ENCODE assay signal across 11 cellular contexts in genomic region chr4:102308032-102308799, GRCh38. TPM values are rescaled to one million over a fixed set of nuclear protein-coding genes. Genes with fewer than 3 reads are reported as not detected.
DNase-seq lines count a peak whose midpoint lies in the region; ATAC-seq and TF ChIP-seq lines count a peak whose summit lies in the region.
"Had no signal": no experiment of that assay in that cellular context is flagged by ENCODE, and none has a peak within 500 bp of the region (broad histone marks: within the 10 kb centered on the region; RNA-seq: fewer than 3 reads in every experiment).

No MANE protein-coding gene starts in this region.

- H3K27ac Mint-ChIP-seq in activated CD8-positive, alpha-beta T cell treated with anti-CD3 and anti-CD28 coated beads for 36 hours = peak overlapping the region; percentile 36
- H3K27ac Mint-ChIP-seq: nephron had no signal

- H3K27me3 ChIP-seq in mesendoderm (ENCODE audit: insufficient read depth, low read length, poor library complexity) = no peaks in the 10 kb centered on the region

- H3K4me1 Mint-ChIP-seq in activated CD8-positive, alpha-beta T cell treated with anti-CD3 and anti-CD28 coated beads for 36 hours (ENCODE audit: low read depth) = peaks cover 16% of the 10 kb centered on the region
- H3K4me1 Mint-ChIP-seq: nephron had no signal

- H2BK15ac ChIP-seq in mesendoderm (replicated peaks; ENCODE audit: low read depth) = no peak overlapping the region

- POLR2A ChIA-PET in activated CD8-positive, alpha-beta T cell treated with anti-CD3 and anti-CD28 coated beads for 36 hours (lab: Charles Lee) = interaction anchor here (1.2 to 1.3 kb wide), 2 partner anchors 13 to 149 kb away, joined by 3 to 4 read pairs; no protein-coding TSS in a partner anchor

- peak; percentile 1 for DNase-seq in NCI-H2107 treated with DMSO at 0.1 percent for 48 hours (lab: John Stamatoyannopoulos, UW; ENCODE audit: unreplicated experiment)
- DNase-seq in NCI-H2107 (lab: John Stamatoyannopoulos, UW) = no peak
- DNase-seq in activated CD8-positive, alpha-beta T cell treated with anti-CD3 and anti-CD28 coated beads for 36 hours = no peak
- DNase-seq in mesendoderm = peak; percentile 33
- DNase-seq in effector CD4-positive, alpha-beta T cell = no peak
- no peak for DNase-seq in ecto neural progenitor cell (ENCODE audit: low spot score)
- no peak for DNase-seq in stimulated activated CD4-positive, alpha-beta T cell treated with anti-CD3 and anti-CD28 coated beads, Interleukin-2, amount 100 ng/mL, for 48 hours
- DNase-seq: PC-9 had no signal

- no peak overlapping the region for H3K27ac ChIP-seq in mesendoderm (ENCODE audit: low read depth, low read length)
- H3K27ac ChIP-seq: PC-9 had no signal

- H3K4me1 ChIP-seq in mesendoderm (ENCODE audit: control insufficient read depth, low read depth, low read length) = no peaks in the 10 kb centered on the region

- intact Hi-C loops in activated CD8-positive, alpha-beta T cell treated with anti-CD3 and anti-CD28 coated beads for 36 hours (cut with micrococcal nuclease) = no loop called here

- H4K8ac ChIP-seq in mesendoderm (ENCODE audit: low read depth, low read length) = no peak overlapping the region

- no peak overlapping the region for H2AK5ac ChIP-seq in mesendoderm (ENCODE audit: low read length)

- H3K4me3 ChIP-seq in mesendoderm (ENCODE audit: low read length) = no peak overlapping the region
- H3K4me3 ChIP-seq: PC-9 had no signal

- no peak overlapping the region for H2BK5ac ChIP-seq in mesendoderm (ENCODE audit: low read length)

- H3K4me2 ChIP-seq in mesendoderm (ENCODE audit: low read length) = no peak overlapping the region
- H3K4me2 ChIP-seq: PC-9 had no signal

- ATAC-seq in HG02885 (IDR thresholded peaks at IDR 0.05; ENCODE audit: poor library complexity, unreplicated experiment) = peak; percentile 68
- peak; percentile 45 for ATAC-seq in activated CD8-positive, alpha-beta T cell treated with anti-CD3 and anti-CD28 coated beads for 36 hours

- H3K23ac ChIP-seq in mesendoderm (ENCODE audit: low read length) = no peak overlapping the region

- TF ChIP-seq CTCF in activated CD8-positive, alpha-beta T cell treated with anti-CD3 and anti-CD28 coated beads for 36 hours (IDR thresholded peaks at IDR 0.05) = no peak

- no peaks in the 10 kb centered on the region for H3K9me3 Mint-ChIP-seq in activated CD8-positive, alpha-beta T cell treated with anti-CD3 and anti-CD28 coated beads for 36 hours
- H3K9me3 Mint-ChIP-seq: activated naive CD4-positive, alpha-beta T cell treated with anti-CD3 and anti-CD28 coated beads, Interleukin-2, amount 50 U/mL, for 24 hours; nephron had no signal

- H3K18ac ChIP-seq in mesendoderm (ENCODE audit: low read length) = no peak overlapping the region

- CTCF ChIA-PET in activated CD8-positive, alpha-beta T cell treated with anti-CD3 and anti-CD28 coated beads for 36 hours (lab: Charles Lee) = interaction anchor here (0.7 kb wide), 1 partner anchor 10 kb away, joined by 3 read pairs; no protein-coding TSS in a partner anchor

- no peak overlapping the region for H3K9ac ChIP-seq in mesendoderm (ENCODE audit: low read length)

- H3K27me3 Mint-ChIP-seq in activated CD8-positive, alpha-beta T cell treated with anti-CD3 and anti-CD28 coated beads for 36 hours = no peaks in the 10 kb centered on the region
- H3K27me3 Mint-ChIP-seq: activated naive CD4-positive, alpha-beta T cell treated with anti-CD3 and anti-CD28 coated beads, Interleukin-2, amount 50 U/mL, for 24 hours had no signal

- H3K56ac ChIP-seq in mesendoderm (ENCODE audit: low read length) = peak overlapping the region; percentile 19

- H3K36me3 ChIP-seq in mesendoderm (ENCODE audit: control insufficient read depth, insufficient read depth, low read length) = no peaks in the 10 kb centered on the region

- H3K4me3 Mint-ChIP-seq in activated CD8-positive, alpha-beta T cell treated with anti-CD3 and anti-CD28 coated beads for 36 hours = no peak overlapping the region
- H3K4me3 Mint-ChIP-seq: activated naive CD4-positive, alpha-beta T cell treated with anti-CD3 and anti-CD28 coated beads, Interleukin-2, amount 50 U/mL, for 24 hours; nephron had no signal

- H2BK120ac ChIP-seq in mesendoderm (ENCODE audit: low read depth, low read length) = no peak overlapping the region

- no peak overlapping the region for H3K4ac ChIP-seq in mesendoderm (ENCODE audit: low read depth, low read length)

- no peaks in the 10 kb centered on the region for H3K79me1 ChIP-seq in mesendoderm (ENCODE audit: low read length)

- no CpG with 5 or more reads among the region's 1 CpG for WGBS in mesendoderm (ENCODE audit: extremely low coverage, insufficient coverage, low lambda C conversion rate)

- no peaks in the 10 kb centered on the region for H3K79me2 ChIP-seq in mesendoderm (ENCODE audit: control insufficient read depth, insufficient read depth, low read length)

- H3K36me3 Mint-ChIP-seq in activated CD8-positive, alpha-beta T cell treated with anti-CD3 and anti-CD28 coated beads for 36 hours (ENCODE audit: low read depth) = peaks cover 26% of the 10 kb centered on the region

- no peak overlapping the region for H4K5ac ChIP-seq in mesendoderm (ENCODE audit: low read length)

RNA-seq across cellular contexts. Expression of gene SLC39A8, which starts 37.1 kb away (rescaled TPM):
- total RNA-seq in activated CD8-positive, alpha-beta T cell treated with anti-CD3 and anti-CD28 coated beads for 36 hours = 10 to 100 TPM; 60.2 to 61.6 TPM
- polyA plus RNA-seq in mesendoderm (2013, experiment 1 of 2) = 99.2 TPM
- polyA plus RNA-seq in mesendoderm (2013, experiment 2 of 2) = 97.9 TPM

Comparison
In these comparisons a context has a peak if more than half of its experiments do, and no peak if none do; other contexts are left out.
1. DNase-seq: peak in NCI-H2107 treated with DMSO at 0.1 percent for 48 hours (single experiment) and mesendoderm (single experiment); none in NCI-H2107 (single experiment), activated CD8-positive, alpha-beta T cell treated with anti-CD3 and anti-CD28 coated beads for 36 hours (single experiment), effector CD4-positive, alpha-beta T cell (single experiment), ecto neural progenitor cell (single experiment) and stimulated activated CD4-positive, alpha-beta T cell treated with anti-CD3 and anti-CD28 coated beads, Interleukin-2, amount 100 ng/mL, for 48 hours (0 of 2).